Comparison of ENCODE assay signal across 26 cellular contexts in genomic region chr1:70483342-70483741, GRCh38.
"Had no signal": no experiment of that assay in that cellular context is flagged by ENCODE, and none has a peak within 500 bp of the region (broad histone marks: within the 10 kb centered on the region; RNA-seq: fewer than 3 reads in every experiment).

No MANE protein-coding gene starts in this region.

- H3K27me3 ChIP-seq: foreskin keratinocyte, heart right ventricle, left lung, neural progenitor cell, sigmoid colon, stomach, thyroid gland, vagina had no signal

- H3K79me2 ChIP-seq: parathyroid adenoma had no signal

- H3K27ac ChIP-seq: epithelial cell of prostate, foreskin keratinocyte, heart right ventricle, left lung, neural progenitor cell, parathyroid adenoma, sigmoid colon, stomach, thyroid gland, vagina had no signal

- H3K4me1 ChIP-seq: left lung, neural progenitor cell, parathyroid adenoma, vagina had no signal

- H3K4me2 ChIP-seq: neural progenitor cell had no signal

- FAIRE-seq: islet of Langerhans had no signal

- H2AFZ ChIP-seq: neural progenitor cell, parathyroid adenoma had no signal

- DNase-seq: effector CD8-positive, alpha-beta T cell; endodermal cell; foreskin keratinocyte; glutamatergic neuron; heart right ventricle; hippocampal formation; left cardiac atrium; left lung; mesenchymal stem cell; mucosa of descending colon; naive B cell; right cardiac atrium; sigmoid colon; stimulated activated CD4-positive, alpha-beta T cell treated with anti-CD3 and anti-CD28 coated beads, Interleukin-2, amount 100 ng/mL, for 24 hours; stimulated activated CD4-positive, alpha-beta T cell treated with anti-CD3 and anti-CD28 coated beads, Interleukin-4, amount 100 ng/mL, for 24 hours; stimulated activated naive CD4-positive, alpha-beta T cell treated with Interleukin-2 at 50 U/mL for 16 hours; stomach; thyroid gland; trophoblast cell had no signal

- ATAC-seq: esophagus mucosa; foreskin keratinocyte; heart right ventricle; left cardiac atrium; left lung; mucosa of descending colon; right cardiac atrium; stimulated activated effector memory CD8-positive, alpha-beta T cell treated with anti-CD3 and anti-CD28 coated beads, Interleukin-12 subunit alpha, Interleukin-12 subunit beta, amount 100 ng/mL, for 72 hours had no signal

- H3K36me3 ChIP-seq: heart right ventricle, left lung, neural progenitor cell, sigmoid colon, stomach, thyroid gland, vagina had no signal

- H3K9me3 ChIP-seq: heart right ventricle, left lung, mucosa of descending colon, sigmoid colon, stomach, thyroid gland, vagina had no signal

- H3K4me3 ChIP-seq: heart right ventricle, left lung, mucosa of descending colon, neural progenitor cell, sigmoid colon, stomach, thyroid gland, vagina had no signal

- H3K9ac ChIP-seq: neural progenitor cell, parathyroid adenoma had no signal
